In genomic region chr2:223916181-223916900, GRCh38 we compare ENCODE assay signal across 15 cellular contexts. TPM values are rescaled to one million over a fixed set of nuclear protein-coding genes. Genes with fewer than 3 reads are reported as not detected.
A peak's percentile ranks its signal among the peaks of the same experiment; 100 is the strongest.
DNase-seq lines count a peak whose midpoint lies in the region; ATAC-seq and TF ChIP-seq lines count a peak whose summit lies in the region.
"Had no signal": no experiment of that assay in that cellular context is flagged by ENCODE, and none has a peak within 500 bp of the region (broad histone marks: within the 10 kb centered on the region; RNA-seq: fewer than 3 reads in every experiment).

No MANE protein-coding gene starts in this region.

- 87 to 93% methylated on average over 6 of the region's 6 CpGs for WGBS in GM23248 (ENCODE audit: low coverage in 1 of 2, low lambda C conversion rate in 2 of 2, missing lambda C conversion rate in 2 of 2), 2 experiments
- WGBS in right cardiac atrium: 72% methylated on average over 6 of the region's 6 CpGs

- no peak overlapping the region for H3K4me3 Mint-ChIP-seq in WTC11
- H3K4me3 Mint-ChIP-seq: CD8-positive, alpha-beta memory T cell; IgD-negative memory B cell had no signal

- H3K4me1 ChIP-seq in GM23248 (ENCODE audit: insufficient read depth) (no peaks in the 10 kb centered on the region), right cardiac atrium (ENCODE audit: control insufficient read depth, insufficient read depth, low read length) (peaks cover 2% of the 10 kb centered on the region)
- H3K4me1 ChIP-seq: BE2C, Caco-2 had no signal

- H3K36me3 ChIP-seq in GM23248 (ENCODE audit: low read depth): peaks cover 19% of the 10 kb centered on the region
- H3K36me3 ChIP-seq: BE2C had no signal

- peak overlapping the region; percentile 53; the same call in 1 of the 2 replicates for H3K27ac Mint-ChIP-seq in WTC11

- H3K9me3 ChIP-seq in AG04450 (ENCODE audit: control insufficient read depth, insufficient read depth, low read length): no peaks in the 10 kb centered on the region
- H3K9me3 ChIP-seq in GM23248 (ENCODE audit: low read depth): no peaks in the 10 kb centered on the region
- no peaks in the 10 kb centered on the region for H3K9me3 ChIP-seq in right cardiac atrium (ENCODE audit: control insufficient read depth, low read length)
- H3K9me3 ChIP-seq: BE2C, Caco-2 had no signal

- no peak overlapping the region for H2AFZ ChIP-seq in GM23248

- H3K9me3 Mint-ChIP-seq in WTC11: no peaks in the 10 kb centered on the region
- H3K9me3 Mint-ChIP-seq: CD8-positive, alpha-beta memory T cell; IgD-negative memory B cell had no signal

- H3K27me3 ChIP-seq in AG04450 (ENCODE audit: control insufficient read depth, insufficient read depth, low read length) (no peaks in the 10 kb centered on the region), GM23248 (replicated peaks; ENCODE audit: insufficient read depth) (no peaks in the 10 kb centered on the region), right cardiac atrium (ENCODE audit: control insufficient read depth, insufficient read depth) (no peaks in the 10 kb centered on the region)
- H3K27me3 ChIP-seq: BE2C had no signal

- H3K4me3 ChIP-seq in AG04450 (ENCODE audit: low read depth, low read length) (no peak overlapping the region), GM23248 (no peak overlapping the region), right cardiac atrium (ENCODE audit: low read length) (no peak overlapping the region)

- POLR2A ChIA-PET in AG04450 (lab: Yijun Ruan, JAX): interaction anchor here (0.7 kb wide), 1 partner anchor 27 kb away, joined by 6 read pairs; no protein-coding TSS in a partner anchor
- POLR2A ChIA-PET in WTC11 (lab: Charles Lee): no interaction called here

- no peaks in the 10 kb centered on the region for H3F3A ChIP-seq in GM23248 (ENCODE audit: insufficient read depth)

- ATAC-seq in WTC11: no peak
- no peak for ATAC-seq in right cardiac atrium
- no peak for ATAC-seq in HG03432 (IDR thresholded peaks at IDR 0.05; ENCODE audit: unreplicated experiment)

- no peaks in the 10 kb centered on the region for H3K27me3 Mint-ChIP-seq in WTC11 (ENCODE audit: low read depth)
- H3K27me3 Mint-ChIP-seq: IgD-negative memory B cell had no signal

- no peak overlapping the region for H3K9ac ChIP-seq in GM23248

- CTCF ChIA-PET in AG04450 (lab: Charles Lee) (no interaction called here), WTC11 (lab: Charles Lee) (no interaction called here)

- peaks cover 3% of the 10 kb centered on the region for H3K4me1 Mint-ChIP-seq in WTC11

- H3K36me3 Mint-ChIP-seq in WTC11: peaks cover 20% of the 10 kb centered on the region

- H3K4me2 ChIP-seq in GM23248 (ENCODE audit: unreplicated experiment): no peak overlapping the region

- peak overlapping the region; percentile 1 for H3K27ac ChIP-seq in AG04450 (ENCODE audit: low read depth, low read length)
- no peak overlapping the region for H3K27ac ChIP-seq in GM23248
- no peak overlapping the region for H3K27ac ChIP-seq in right cardiac atrium (ENCODE audit: low read length)
- H3K27ac ChIP-seq: C4-2B had no signal

- in situ Hi-C loops in GM23248 (cut with MboI): no loop called here

- H4K20me1 ChIP-seq in GM23248 (ENCODE audit: insufficient read depth): peaks cover 3% of the 10 kb centered on the region; the same call in 1 of the 2 replicates

- intact Hi-C loops in right cardiac atrium (cut with DNase I): no loop called here

- DNase-seq in AG04450 (ENCODE audit: low read depth, low spot score) (no peak), GM23248 (peak; percentile 19), WTC11 (ENCODE audit: low spot score) (no peak), foreskin melanocyte (peak; percentile 93), right cardiac atrium (no peak), hippocampal formation (lab: John Stamatoyannopoulos, UW) (no peak)
- DNase-seq: BE2C; Caco-2; CD8-positive, alpha-beta memory T cell; DND-41; GDM1; HCEC 1CT had no signal

- no peaks in the 10 kb centered on the region for H3K9me2 ChIP-seq in GM23248 (ENCODE audit: insufficient read depth)

- no peak for TF ChIP-seq CTCF in AG04450 (IDR thresholded peaks at IDR 0.05; ENCODE audit: low read depth, low read length)
- TF ChIP-seq CTCF in WTC11 (IDR thresholded peaks at IDR 0.05): no peak

- H3K79me2 ChIP-seq in GM23248 (ENCODE audit: insufficient read depth): peaks cover 94% of the 10 kb centered on the region

TF ChIP-seq in WTC11, 78 proteins besides CTCF, POLR2A, EP300 and RAD21:
- TF ChIP-seq RORB (CRISPR knock-in tag; IDR thresholded peaks at IDR 0.05) (no peak), E2F5 (CRISPR knock-in tag; IDR thresholded peaks at IDR 0.05) (no peak), ELF4 (CRISPR knock-in tag; IDR thresholded peaks at IDR 0.05; ENCODE audit: low read depth) (no peak), SOX15 (CRISPR knock-in tag; IDR thresholded peaks at IDR 0.05) (no peak), AR (CRISPR knock-in tag; IDR thresholded peaks at IDR 0.05) (no peak)
TF ChIP-seq in WTC11: peak in this region for 0.

RNA-seq across cellular contexts. Expression of gene WDFY1, which starts 28.8 kb away (rescaled TPM):
- 67.8 and 74.8 TPM in 2 replicates for polyA plus RNA-seq in AG04450 (2011; rRNA removed)
- polyA minus RNA-seq in AG04450 (2011; rRNA and poly(A)+ RNA removed): 217 and 252 TPM in 2 replicates
- total RNA-seq in GM23248 (2014; rRNA removed; shearing (Covaris generic)): 76.9 and 81.2 TPM in 2 replicates
- 60.6 and 65.1 TPM in 2 replicates for polyA plus RNA-seq in GM23248 (2016; fragmentation: Nextera tagmentation; extraction: Ambion mirVana)
- total RNA-seq in WTC11 (2021): 63.7 to 67.3 TPM (median 66.0 TPM) in 3 replicates
- total RNA-seq in right cardiac atrium: 10 to 100 TPM; 15.0 to 21.2 (median 17.5) TPM
- 10.7 TPM for polyA plus RNA-seq in right cardiac atrium

RNA-seq across cellular contexts. Expression of gene MRPL44, which starts 40.9 kb away (rescaled TPM):
- polyA plus RNA-seq in AG04450 (2011; rRNA removed): 22.0 and 24.3 TPM in 2 replicates
- polyA minus RNA-seq in AG04450 (2011; rRNA and poly(A)+ RNA removed): 7.4 and 8.0 TPM in 2 replicates
- total RNA-seq in GM23248 (2014; rRNA removed; shearing (Covaris generic)): 34.4 and 34.9 TPM in 2 replicates
- 24.1 and 27.8 TPM in 2 replicates for polyA plus RNA-seq in GM23248 (2016; fragmentation: Nextera tagmentation; extraction: Ambion mirVana)
- total RNA-seq in WTC11 (2021): 47.6 to 55.3 TPM (median 50.5 TPM) in 3 replicates
- 10 to 100 TPM; 22.0 to 31.8 (median 30.4) TPM for total RNA-seq in right cardiac atrium
- polyA plus RNA-seq in right cardiac atrium: 34.9 TPM

Comparison
In these comparisons a context has a peak if more than half of its experiments do, and no peak if none do; other contexts are left out.
1. DNase-seq: peak in GM23248 (single experiment) and foreskin melanocyte (single experiment); none in AG04450 (single experiment), WTC11 (single experiment), right cardiac atrium (0 of 3) and hippocampal formation (0 of 2).